In genomic region chr22:38982008-38982927, GRCh38 we compare ENCODE assay signal across 8 cellular contexts.
DNase-seq lines count a peak whose midpoint lies in the region; ATAC-seq and TF ChIP-seq lines count a peak whose summit lies in the region.

TSS of gene APOBEC3B (plus strand) at chr22:38982347. CDS start at chr22:38982454, 107 bp downstream.

- H3K4me3 ChIP-seq in LNCaP clone FGC (ENCODE audit: low read depth, low read length): peak within 1 kb of the TSS; percentile 50

- peak; percentile 59 for ATAC-seq in GM21529 (IDR thresholded peaks at IDR 0.05; ENCODE audit: unreplicated experiment)

- DNase-seq in COLO829 (ENCODE audit: low spot score) (peak; percentile 97), LNCaP clone FGC (ENCODE audit: low read depth) (peak; percentile 78), caudate nucleus (lab: John Stamatoyannopoulos, UW) (peak in 32 of 61 donors; percentile 2 to 55 (median 23)), kidney glomerular epithelial cell (lab: John Stamatoyannopoulos, UW) (peak; percentile 94), D341Med (ENCODE audit: low spot score) (no peak)
- peak; percentile 36 to 61 for DNase-seq in stimulated activated CD4-positive, alpha-beta T cell treated with anti-CD3 and anti-CD28 coated beads, Interleukin-15, amount 100 ng/mL, for 48 hours (ENCODE audit: low read depth in 2 of 2)

- no peak for TF ChIP-seq CTCF in LNCaP clone FGC (IDR thresholded peaks at IDR 0.05; ENCODE audit: control insufficient read depth, extremely low read depth, insufficient read depth)
- no peak for TF ChIP-seq CTCF in VCaP (conservative IDR thresholded peaks at IDR 0.05)

- peak within 1 kb of the TSS; percentile 52 for H3K27ac ChIP-seq in VCaP
- H3K27ac ChIP-seq in caudate nucleus (ENCODE audit: low read depth, low read length): no peak within 1 kb of the TSS
